ENCODE assay signal across 13 cellular contexts in genomic region chr6:42271834-42272805, GRCh38. TPM values are rescaled to one million over a fixed set of nuclear protein-coding genes. Genes with fewer than 3 reads are reported as not detected.
DNase-seq lines count a peak whose midpoint lies in the region; ATAC-seq and TF ChIP-seq lines count a peak whose summit lies in the region.
"Had no signal": no experiment of that assay in that cellular context is flagged by ENCODE, and none has a peak within 500 bp of the region (broad histone marks: within the 10 kb centered on the region; RNA-seq: fewer than 3 reads in every experiment).

No MANE protein-coding gene starts in this region.

- H3K27me3 ChIP-seq in SK-N-SH (ENCODE audit: insufficient read depth): no peaks in the 10 kb centered on the region
- no peaks in the 10 kb centered on the region for H3K27me3 ChIP-seq in CD4-positive, CD25-positive, alpha-beta regulatory T cell (ENCODE audit: control insufficient read depth, insufficient read depth, low read length)

- ATAC-seq in SK-N-SH treated with all-trans-retinoic acid at 6 μM for 48 hours (no peak), T-cell (replicated peaks in 1 of 4) (no peak)
- ATAC-seq in CD4-positive, CD25-positive, alpha-beta regulatory T cell (ENCODE audit: low read depth in 2 of 2): no peak
- ATAC-seq in stimulated activated memory B cell treated with anti-CD40 and anti-IgM and Interleukin-4, amounts not matched to agents 10 μg/mL and 1 μg/mL and 100 μg/mL, for 72 hours: no peak

- H3K9ac ChIP-seq in SK-N-SH: no peak overlapping the region

- H3K4me3 Mint-ChIP-seq in CD4-positive, CD25-positive, alpha-beta regulatory T cell: no peak overlapping the region
- no peak overlapping the region for H3K4me3 Mint-ChIP-seq in T-cell
- no peak overlapping the region for H3K4me3 Mint-ChIP-seq in stimulated activated memory B cell treated with anti-CD40 and anti-IgM and Interleukin-4, amounts not matched to agents 10 μg/mL and 1 μg/mL and 100 μg/mL, for 72 hours

- WGBS in SK-N-SH (ENCODE audit: low lambda C conversion rate): 96% methylated on average over 7 of the region's 7 CpGs

- peaks cover 21% of the 10 kb centered on the region for H3K36me3 Mint-ChIP-seq in CD4-positive, CD25-positive, alpha-beta regulatory T cell
- peaks cover 28% of the 10 kb centered on the region for H3K36me3 Mint-ChIP-seq in T-cell
- H3K36me3 Mint-ChIP-seq in stimulated activated memory B cell treated with anti-CD40 and anti-IgM and Interleukin-4, amounts not matched to agents 10 μg/mL and 1 μg/mL and 100 μg/mL, for 72 hours: peaks cover 5% of the 10 kb centered on the region

- no peak for TF ChIP-seq RAD21 in SK-N-SH (IDR thresholded peaks at IDR 0.05; ENCODE audit: low read length)

- no peak overlapping the region for H2AFZ ChIP-seq in SK-N-SH (ENCODE audit: low read depth)
- H2AFZ ChIP-seq: PC-9 had no signal

- POLR2A ChIA-PET in SK-N-SH (lab: Yijun Ruan, JAX) (no interaction called here), T-cell (lab: Charles Lee) (no interaction called here)

- no peaks in the 10 kb centered on the region for H3K27me3 Mint-ChIP-seq in CD4-positive, CD25-positive, alpha-beta regulatory T cell
- H3K27me3 Mint-ChIP-seq in T-cell: no peaks in the 10 kb centered on the region
- H3K27me3 Mint-ChIP-seq in stimulated activated memory B cell treated with anti-CD40 and anti-IgM and Interleukin-4, amounts not matched to agents 10 μg/mL and 1 μg/mL and 100 μg/mL, for 72 hours: no peaks in the 10 kb centered on the region

- DNase-seq in SK-N-SH: no peak
- no peak for DNase-seq in CD4-positive, CD25-positive, alpha-beta regulatory T cell
- no peak for DNase-seq in T-cell
- peak; percentile 95 for DNase-seq in fibroblast of peridontal ligament (ENCODE audit: extremely low read depth)
- DNase-seq in NCI-H345 (lab: John Stamatoyannopoulos, UW): no peak
- no peak for DNase-seq in iPS-NIHi11 (ENCODE audit: low spot score)
- DNase-seq: C1 segment of cervical spinal cord, Calu3, NCI-H748 treated with DMSO at 0.1 percent for 48 hours, PC-9 had no signal

- peak overlapping the region in 2 of 3 donors; percentile 48 to 64 for H3K27ac Mint-ChIP-seq in CD4-positive, CD25-positive, alpha-beta regulatory T cell
- H3K27ac Mint-ChIP-seq in T-cell: peak overlapping the region; percentile 4 to 72
- no peak overlapping the region for H3K27ac Mint-ChIP-seq in stimulated activated memory B cell treated with anti-CD40 and anti-IgM and Interleukin-4, amounts not matched to agents 10 μg/mL and 1 μg/mL and 100 μg/mL, for 72 hours

- peaks cover 0 to 6% of the 10 kb centered on the region in 2 experiments for H3K36me3 ChIP-seq in SK-N-SH (replicated peaks in 1 of 2; ENCODE audit: control insufficient read depth in 1 of 2, insufficient read depth in 2 of 2, low read length in 1 of 2)
- H3K36me3 ChIP-seq in CD4-positive, CD25-positive, alpha-beta regulatory T cell (ENCODE audit: control insufficient read depth, insufficient read depth, low read length): peaks cover 25% of the 10 kb centered on the region

- CTCF ChIA-PET in SK-N-SH (lab: Yijun Ruan, JAX): no interaction called here
- CTCF ChIA-PET in T-cell (lab: Charles Lee): interaction anchor here in 1 of 2 donors (0.8 to 1.5 kb wide), 3 partner anchors 9 to 275 kb away, joined by 3 read pairs; no protein-coding TSS in a partner anchor

- H3K4me1 Mint-ChIP-seq in CD4-positive, CD25-positive, alpha-beta regulatory T cell: peaks cover 0 to 10% (median 7%) of the 10 kb centered on the region in 4 donors
- peaks cover 6 to 16% (median 15%) of the 10 kb centered on the region in 3 donors for H3K4me1 Mint-ChIP-seq in T-cell
- H3K4me1 Mint-ChIP-seq in stimulated activated memory B cell treated with anti-CD40 and anti-IgM and Interleukin-4, amounts not matched to agents 10 μg/mL and 1 μg/mL and 100 μg/mL, for 72 hours: peaks cover 21% of the 10 kb centered on the region

- TF ChIP-seq CTCF in SK-N-SH (IDR thresholded peaks at IDR 0.05): no peak

- H3K4me1 ChIP-seq in SK-N-SH (ENCODE audit: control insufficient read depth in 1 of 2, insufficient read depth in 2 of 2, low read depth in 1 of 2, low read length in 1 of 2): no peaks in the 10 kb centered on the region
- no peaks in the 10 kb centered on the region for H3K4me1 ChIP-seq in CD4-positive, CD25-positive, alpha-beta regulatory T cell (ENCODE audit: control insufficient read depth, insufficient read depth, low read length, poor library complexity, severe bottlenecking)

- H3K9me2 ChIP-seq in SK-N-SH: no peaks in the 10 kb centered on the region

- TF ChIP-seq EP300 in SK-N-SH (IDR thresholded peaks at IDR 0.05; ENCODE audit: borderline replicate concordance in 1 of 2, low read depth in 1 of 2, low read length in 1 of 2): no peak

- no peaks in the 10 kb centered on the region for H3K9me3 Mint-ChIP-seq in CD4-positive, CD25-positive, alpha-beta regulatory T cell
- H3K9me3 Mint-ChIP-seq in T-cell: no peaks in the 10 kb centered on the region
- no peaks in the 10 kb centered on the region for H3K9me3 Mint-ChIP-seq in stimulated activated memory B cell treated with anti-CD40 and anti-IgM and Interleukin-4, amounts not matched to agents 10 μg/mL and 1 μg/mL and 100 μg/mL, for 72 hours

- no peak overlapping the region for H3K4me3 ChIP-seq in SK-N-SH (ENCODE audit: low read depth in 2 of 2, low read length in 1 of 2)
- no peak overlapping the region for H3K4me3 ChIP-seq in CD4-positive, CD25-positive, alpha-beta regulatory T cell (ENCODE audit: low read depth, low read length)
- H3K4me3 ChIP-seq: PC-9 had no signal

- H4K20me1 ChIP-seq in SK-N-SH (ENCODE audit: insufficient read depth): no peaks in the 10 kb centered on the region

- no peaks in the 10 kb centered on the region for H3K79me2 ChIP-seq in SK-N-SH (ENCODE audit: insufficient read depth)

- no peaks in the 10 kb centered on the region for H3K9me3 ChIP-seq in SK-N-SH
- no peaks in the 10 kb centered on the region for H3K9me3 ChIP-seq in CD4-positive, CD25-positive, alpha-beta regulatory T cell (ENCODE audit: control insufficient read depth in 2 of 2, low read length in 2 of 2)

- H3K4me2 ChIP-seq in SK-N-SH: no peak overlapping the region
- H3K4me2 ChIP-seq: PC-9 had no signal

- no peak overlapping the region for H3K27ac ChIP-seq in SK-N-SH (ENCODE audit: low read depth in 2 of 2, low read length in 1 of 2)
- no peak overlapping the region for H3K27ac ChIP-seq in CD4-positive, CD25-positive, alpha-beta regulatory T cell (ENCODE audit: insufficient read depth, low read length, poor library complexity, severe bottlenecking)
- H3K27ac ChIP-seq: 22Rv1, PC-9 had no signal

- no peaks in the 10 kb centered on the region for H3F3A ChIP-seq in SK-N-SH (replicated peaks; ENCODE audit: insufficient read depth)

TF ChIP-seq in SK-N-SH, 30 proteins besides CTCF, POLR2A, EP300 and RAD21:
- TF ChIP-seq FOSL2 (IDR thresholded peaks at IDR 0.05; ENCODE audit: borderline replicate concordance, low read depth): no peak
- peak; percentile 17; the same call in 1 of the 2 replicates for TF ChIP-seq TCF12 (IDR thresholded peaks at IDR 0.05)

TF ChIP-seq in SK-N-SH treated with all-trans-retinoic acid at 6 μM for 48 hours, 23 proteins besides CTCF, POLR2A, EP300 and RAD21 (continues in another document):
- no peak for TF ChIP-seq TOX (CRISPR knock-in tag; IDR thresholded peaks at IDR 0.05; ENCODE audit: borderline replicate concordance)
- TF ChIP-seq BACH2 (CRISPR knock-in tag; IDR thresholded peaks at IDR 0.05; ENCODE audit: borderline replicate concordance): no peak
- no peak for TF ChIP-seq CSDC2 (CRISPR knock-in tag; IDR thresholded peaks at IDR 0.05)
- TF ChIP-seq SNAI2 (CRISPR knock-in tag; IDR thresholded peaks at IDR 0.05): no peak
- TF ChIP-seq ARNTL (CRISPR knock-in tag; IDR thresholded peaks at IDR 0.05; ENCODE audit: borderline replicate concordance, low read depth): no peak
- TF ChIP-seq ZNF565 (CRISPR knock-in tag; conservative IDR thresholded peaks at IDR 0.05; ENCODE audit: low read depth): no peak
- no peak for TF ChIP-seq ZNF70 (CRISPR knock-in tag; IDR thresholded peaks at IDR 0.05)
- TF ChIP-seq RARB (CRISPR knock-in tag; IDR thresholded peaks at IDR 0.05): no peak
- TF ChIP-seq PPARA (CRISPR knock-in tag; IDR thresholded peaks at IDR 0.05; ENCODE audit: borderline replicate concordance): no peak
- TF ChIP-seq ZC3H10 (CRISPR knock-in tag; IDR thresholded peaks at IDR 0.05): no peak
- no peak for TF ChIP-seq ZNF8 (CRISPR knock-in tag; IDR thresholded peaks at IDR 0.05)
- TF ChIP-seq TSHZ2 (CRISPR knock-in tag; IDR thresholded peaks at IDR 0.05): no peak

RNA-seq across cellular contexts. Expression of gene MRPS10, which starts 54.5 kb away (rescaled TPM):
- 29.8 and 35.5 TPM in 2 replicates for polyA plus RNA-seq in SK-N-SH (2012; rRNA removed)
- polyA plus RNA-seq in SK-N-SH (2012; cell fraction: cytosol; rRNA removed): 47.9 and 55.7 TPM in 2 replicates
- polyA plus RNA-seq in SK-N-SH (2012; cell fraction: nucleus; rRNA removed): 6.6 and 12.2 TPM in 2 replicates
- total RNA-seq in CD4-positive, CD25-positive, alpha-beta regulatory T cell: 16.2 TPM
- 10 to 100 TPM; 44.7 to 53.9 (median 48.3) TPM for polyA plus RNA-seq in CD4-positive, CD25-positive, alpha-beta regulatory T cell
- 10 to 100 TPM; 17.6 to 23.6 (median 20.5) TPM for total RNA-seq in T-cell
